ENCODE assay signal across 20 cellular contexts in genomic region chr9:137719194-137719593, GRCh38.
"Had no signal": no experiment of that assay in that cellular context is flagged by ENCODE, and none has a peak within 500 bp of the region (broad histone marks: within the 10 kb centered on the region; RNA-seq: fewer than 3 reads in every experiment).

No MANE protein-coding gene starts in this region.

- H3K27ac ChIP-seq: ascending aorta, lower lobe of right lung, prostate gland, right atrium auricular region, suprapubic skin, vagina had no signal

- H3K4me1 ChIP-seq: prostate gland had no signal

- ATAC-seq: activated CD8-positive, alpha-beta T cell treated with anti-CD3 and anti-CD28 coated beads for 36 hours; lower lobe of right lung; stimulated activated naive CD8-positive, alpha-beta T cell treated with anti-CD3 and anti-CD28 coated beads, Interleukin-15, amount 100 ng/mL, for 72 hours had no signal

- H3K27ac Mint-ChIP-seq: activated CD8-positive, alpha-beta T cell treated with anti-CD3 and anti-CD28 coated beads for 36 hours; activated T-helper 2 cell treated with anti-CD3 and anti-CD28 coated beads, Interferon-gamma antibody, Interleukin-2, Interleukin-4, amounts not matched to agents 10 μg/mL and 5 μg/mL and 100 μg/mL, durations not matched to agents 14 hours and 24 hours and 36 hours had no signal

- H3K4me3 ChIP-seq: ascending aorta, lower lobe of right lung, prostate gland, right atrium auricular region, suprapubic skin, vagina had no signal

- H3K27me3 ChIP-seq: ascending aorta, right atrium auricular region, suprapubic skin, vagina had no signal

- H3K4me3 Mint-ChIP-seq: activated CD8-positive, alpha-beta T cell treated with anti-CD3 and anti-CD28 coated beads for 36 hours; stimulated activated naive CD8-positive, alpha-beta T cell treated with anti-CD3 and anti-CD28 coated beads, Interleukin-15, amount 100 ng/mL, for 72 hours had no signal

- H3K27me3 Mint-ChIP-seq: activated CD8-positive, alpha-beta T cell treated with anti-CD3 and anti-CD28 coated beads for 36 hours; stimulated activated naive CD8-positive, alpha-beta T cell treated with anti-CD3 and anti-CD28 coated beads, Interleukin-15, amount 100 ng/mL, for 72 hours had no signal

- DNase-seq: activated CD4-positive, alpha-beta T cell treated with anti-CD3 and anti-CD28 coated beads for 48 hours; activated CD4-positive, CD25-positive, alpha-beta regulatory T cell; activated CD8-positive, alpha-beta T cell treated with anti-CD3 and anti-CD28 coated beads for 36 hours; activated naive CD4-positive, alpha-beta T cell treated with Interleukin-2 at 50 U/mL for 16 hours; activated T-cell treated with anti-CD3 and anti-CD28 coated beads, Interleukin-2, amount 50 U/mL, for 1 hour; effector memory CD4-positive, alpha-beta T cell; foreskin fibroblast; hypothalamus; lower lobe of right lung; small intestine; stimulated activated CD4-positive, alpha-beta T cell treated with anti-CD3 and anti-CD28 coated beads, Interleukin-15, amount 100 ng/mL, for 24 hours; stimulated activated CD4-positive, alpha-beta T cell treated with anti-CD3 and anti-CD28 coated beads, Interleukin-2, amount 100 ng/mL, for 48 hours; stimulated activated naive CD8-positive, alpha-beta T cell treated with anti-CD3 and anti-CD28 coated beads, Interleukin-15, amount 100 ng/mL, for 72 hours; trophoblast cell had no signal

- H3K36me3 ChIP-seq: prostate gland had no signal

- H3K9me3 ChIP-seq: ascending aorta, prostate gland, suprapubic skin, vagina had no signal
